In the genomic region with DNA sequence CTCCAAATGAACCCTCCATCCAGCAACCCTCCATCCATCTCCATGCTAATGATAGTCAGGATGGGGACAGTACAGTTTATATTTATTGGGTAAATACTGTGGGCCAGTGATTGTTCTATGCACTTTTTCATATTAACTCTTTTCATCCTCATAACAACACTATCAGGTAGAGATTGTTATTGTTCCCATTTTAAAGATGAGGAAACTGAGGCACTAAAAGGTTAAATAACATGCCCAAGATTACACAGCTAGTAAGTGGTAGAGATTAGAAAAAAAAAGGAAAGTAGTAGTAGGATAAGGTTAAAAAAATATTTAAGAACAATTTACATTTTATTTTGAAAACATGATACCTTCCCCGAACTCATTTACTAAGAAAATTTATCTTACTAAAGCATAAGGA, we compare ENCODE assay signal across 1 cellular context.
TF ChIP-seq lines count a peak whose summit lies in the region.

No MANE protein-coding gene starts in this region.

TF ChIP-seq in A549, 52 proteins besides CTCF, POLR2A, EP300 and RAD21:
- no peak for TF ChIP-seq FOSB (CRISPR knock-in tag; IDR thresholded peaks at IDR 0.05)
- TF ChIP-seq, protein P1, sequence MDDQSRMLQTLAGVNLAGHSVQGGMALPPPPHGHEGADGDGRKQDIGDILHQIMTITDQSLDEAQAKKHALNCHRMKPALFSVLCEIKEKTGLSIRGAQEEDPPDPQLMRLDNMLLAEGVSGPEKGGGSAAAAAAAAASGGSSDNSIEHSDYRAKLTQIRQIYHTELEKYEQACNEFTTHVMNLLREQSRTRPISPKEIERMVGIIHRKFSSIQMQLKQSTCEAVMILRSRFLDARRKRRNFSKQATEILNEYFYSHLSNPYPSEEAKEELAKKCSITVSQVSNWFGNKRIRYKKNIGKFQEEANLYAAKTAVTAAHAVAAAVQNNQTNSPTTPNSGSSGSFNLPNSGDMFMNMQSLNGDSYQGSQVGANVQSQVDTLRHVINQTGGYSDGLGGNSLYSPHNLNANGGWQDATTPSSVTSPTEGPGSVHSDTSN (IDR thresholded peaks at IDR 0.05) = no peak
- no peak for TF ChIP-seq FOSL2 (IDR thresholded peaks at IDR 0.05)
- TF ChIP-seq FOSL2 (CRISPR knock-in tag; IDR thresholded peaks at IDR 0.05) = no peak
- TF ChIP-seq KDM1A (IDR thresholded peaks at IDR 0.05; ENCODE audit: low read depth) = 0 out of 2 replicates have a peak, but pooled peaks have one; percentile 6
- TF ChIP-seq HDAC2 (IDR thresholded peaks at IDR 0.05) = no peak
TF ChIP-seq in A549: peak in this region for 1.
